Comparison of ENCODE assay signal across 9 cellular contexts in genomic region chr10:1488970-1489548, GRCh38.
DNase-seq lines count a peak whose midpoint lies in the region; ATAC-seq and TF ChIP-seq lines count a peak whose summit lies in the region.
"Had no signal": no experiment of that assay in that cellular context is flagged by ENCODE, and none has a peak within 500 bp of the region (broad histone marks: within the 10 kb centered on the region; RNA-seq: fewer than 3 reads in every experiment).

No MANE protein-coding gene starts in this region.

- no peak for TF ChIP-seq CTCF in mucosa of descending colon (IDR thresholded peaks at IDR 0.05)

- no peaks in the 10 kb centered on the region for H3K36me3 ChIP-seq in mucosa of descending colon (ENCODE audit: low read depth)
- H3K36me3 ChIP-seq: ascending aorta had no signal

- DNase-seq in mucosa of descending colon: no peak
- DNase-seq in NCI-H1092 treated with DMSO at 0.1 percent for 48 hours (lab: John Stamatoyannopoulos, UW): no peak
- no peak for DNase-seq in NCI-H2107 (lab: John Stamatoyannopoulos, UW)
- DNase-seq in HPDE6-E6E7 (ENCODE audit: extremely low spot score): no peak
- DNase-seq: NCI-H2081 had no signal

- peak; percentile 99 for ATAC-seq in GM18867 (IDR thresholded peaks at IDR 0.05; ENCODE audit: unreplicated experiment)
- ATAC-seq in GM21717 (IDR thresholded peaks at IDR 0.05; ENCODE audit: unreplicated experiment): peak; percentile 92
- peak; percentile 96 for ATAC-seq in HG03457 (IDR thresholded peaks at IDR 0.05; ENCODE audit: unreplicated experiment)
- peak; percentile 68 for ATAC-seq in mucosa of descending colon

- intact Hi-C loops in mucosa of descending colon (cut with DNase I, micrococcal nuclease): no loop called here

- H3K4me3 ChIP-seq in mucosa of descending colon: no peak overlapping the region
- H3K4me3 ChIP-seq: ascending aorta had no signal

- H3K4me1 ChIP-seq in mucosa of descending colon (ENCODE audit: low read depth): no peaks in the 10 kb centered on the region
- H3K4me1 ChIP-seq: ascending aorta had no signal

- H3K9me3 ChIP-seq in mucosa of descending colon: no peaks in the 10 kb centered on the region
- H3K9me3 ChIP-seq: ascending aorta had no signal
